ENCODE assay signal across 21 cellular contexts in genomic region chr6:159306134-159306537, GRCh38.
A peak's percentile ranks its signal among the peaks of the same experiment; 100 is the strongest.
DNase-seq lines count a peak whose midpoint lies in the region; ATAC-seq and TF ChIP-seq lines count a peak whose summit lies in the region.
"Had no signal": no experiment of that assay in that cellular context is flagged by ENCODE, and none has a peak within 500 bp of the region (broad histone marks: within the 10 kb centered on the region; RNA-seq: fewer than 3 reads in every experiment).

No MANE protein-coding gene starts in this region.

- peaks cover 7% of the 10 kb centered on the region for H3K9me3 ChIP-seq in left ventricle myocardium inferior (replicated peaks)
- no peaks in the 10 kb centered on the region for H3K9me3 ChIP-seq in SJSA1 (replicated peaks)
- no peaks in the 10 kb centered on the region for H3K9me3 ChIP-seq in subcutaneous abdominal adipose tissue (ENCODE audit: control insufficient read depth in 5 of 5, low read length in 5 of 5)
- H3K9me3 ChIP-seq in A673 (ENCODE audit: low read depth, low read length, poor library complexity, severe bottlenecking), result no peaks in the 10 kb centered on the region
- H3K9me3 ChIP-seq: SK-N-SH had no signal

- H3K4me1 ChIP-seq in left ventricle myocardium inferior (no peaks in the 10 kb centered on the region), SJSA1 (replicated peaks) (peaks cover 38% of the 10 kb centered on the region), subcutaneous abdominal adipose tissue (ENCODE audit: control insufficient read depth in 5 of 5, insufficient read depth in 5 of 5, low read length in 5 of 5) (peaks cover 0 to 43% (median 31%) of the 10 kb centered on the region in 5 donors), A673 (ENCODE audit: insufficient read depth, low read length, poor library complexity, severe bottlenecking) (no peaks in the 10 kb centered on the region)

- H3K36me3 ChIP-seq in left ventricle myocardium inferior (no peaks in the 10 kb centered on the region), SJSA1 (no peaks in the 10 kb centered on the region), subcutaneous abdominal adipose tissue (ENCODE audit: control insufficient read depth in 5 of 5, insufficient read depth in 5 of 5, low read length in 5 of 5) (no peaks in the 10 kb centered on the region), A673 (ENCODE audit: insufficient read depth, low read length, poor library complexity, severe bottlenecking) (no peaks in the 10 kb centered on the region)

- H3K4me3 ChIP-seq in left ventricle myocardium inferior (no peak overlapping the region), SJSA1 (no peak overlapping the region), subcutaneous abdominal adipose tissue (ENCODE audit: low read depth in 1 of 5, low read length in 5 of 5) (no peak overlapping the region), A673 (ENCODE audit: low read depth, low read length, poor library complexity, severe bottlenecking) (no peak overlapping the region)

- H3K9ac ChIP-seq in subcutaneous abdominal adipose tissue (ENCODE audit: low read length in 5 of 5), result no peak overlapping the region
- H3K9ac ChIP-seq: SK-N-SH had no signal

- POLR2A ChIA-PET in A673 (lab: Charles Lee; ENCODE audit: low non-redundant PET), result no interaction called here

- peaks cover 21% of the 10 kb centered on the region for H3K27me3 ChIP-seq in left ventricle myocardium inferior (ENCODE audit: low read depth)
- no peaks in the 10 kb centered on the region for H3K27me3 ChIP-seq in SJSA1 (replicated peaks)
- H3K27me3 ChIP-seq in subcutaneous abdominal adipose tissue (ENCODE audit: control insufficient read depth in 5 of 5, insufficient read depth in 4 of 5, low read length in 5 of 5), result no peaks in the 10 kb centered on the region
- H3K27me3 ChIP-seq in A673 (replicated peaks; ENCODE audit: insufficient read depth, low read depth, low read length, poor library complexity), result no peaks in the 10 kb centered on the region

- H3K27ac ChIP-seq in left ventricle myocardium inferior (replicated peaks) (no peak overlapping the region), SJSA1 (peak overlapping the region; percentile 70; the same call in 1 of the 2 replicates), subcutaneous abdominal adipose tissue (ENCODE audit: low read depth, low read length) (peak overlapping the region; percentile 80), A673 (ENCODE audit: low read depth, low read length, poor library complexity, severe bottlenecking) (no peak overlapping the region)
- H3K27ac ChIP-seq: 22Rv1 had no signal

- intact Hi-C loops in Right ventricle myocardium inferior (cut with DNase I), result no loop called here
- intact Hi-C loops in left ventricle myocardium inferior (cut with micrococcal nuclease), result no loop called here
- intact Hi-C loops in A673 (cut with micrococcal nuclease; ENCODE audit: unreplicated experiment), result no loop called here

- TF ChIP-seq CTCF in left ventricle myocardium inferior (IDR thresholded peaks at IDR 0.05; ENCODE audit: borderline replicate concordance), result no peak
- TF ChIP-seq CTCF in A673 (conservative IDR thresholded peaks at IDR 0.05; ENCODE audit: low read depth, low read length), result no peak

- no peak for DNase-seq in Right ventricle myocardium inferior (ENCODE audit: missing footprints)
- DNase-seq in left ventricle myocardium inferior, result no peak
- DNase-seq in SJSA1 (ENCODE audit: low read depth in 1 of 2, low spot score in 2 of 2), result peak; percentile 54 to 66
- DNase-seq in left lobe of liver (ENCODE audit: low spot score), result peak; percentile 71
- DNase-seq in A673 (ENCODE audit: low spot score), result no peak
- DNase-seq in activated T-cell treated with anti-CD3 and anti-CD28 coated beads for 4 hours, result no peak
- DNase-seq: AML-193; C1 segment of cervical spinal cord; CD8-positive, alpha-beta T cell; Karpas-422; MV-4-11; NCI-H1105 treated with DMSO at 0.1 percent for 48 hours; NCI-H2029 treated with DMSO at 0.1 percent for 48 hours; NCI-H226; NCI-H524 treated with DMSO at 0.1 percent for 48 hours; NCI-H82; SHP77 treated with DMSO at 0.1 percent for 48 hours; SK-N-SH had no signal

- ATAC-seq in Right ventricle myocardium inferior (peak; percentile 87), left lobe of liver (peak; percentile 94), HG03135 (IDR thresholded peaks at IDR 0.05; ENCODE audit: unreplicated experiment) (no peak)
- ATAC-seq: CD8-positive, alpha-beta T cell had no signal

- BruUV-seq in A673 (replicated peaks; lab: Mats Ljungman, UMichigan), result no TSS peak

- CTCF ChIA-PET in A673 (lab: Charles Lee), result no interaction called here

Comparison
In these comparisons a context has a peak if more than half of its experiments do, and no peak if none do; other contexts are left out.
1. DNase-seq: peak in SJSA1 (2 of 2) and left lobe of liver (single experiment); none in Right ventricle myocardium inferior (single experiment), left ventricle myocardium inferior (single experiment), A673 (single experiment) and activated T-cell treated with anti-CD3 and anti-CD28 coated beads for 4 hours (single experiment).
2. H3K27ac ChIP-seq: peak in SJSA1 (single experiment) and subcutaneous abdominal adipose tissue (single experiment); none in left ventricle myocardium inferior (single experiment) and A673 (single experiment).